35 cellular contexts compared by ENCODE assay signal in genomic region chr6:135304883-135305282, GRCh38.
"Had no signal": no experiment of that assay in that cellular context is flagged by ENCODE, and none has a peak within 500 bp of the region (broad histone marks: within the 10 kb centered on the region; RNA-seq: fewer than 3 reads in every experiment).

No MANE protein-coding gene starts in this region.

- H3K9me3 ChIP-seq: MG63 had no signal

- H3K4me3 ChIP-seq: MG63 had no signal

- H3K27me3 ChIP-seq: MG63 had no signal

- H3K36me3 ChIP-seq: MG63 had no signal

- DNase-seq: Karpas-422, Kasumi-1, MG63, MM.1S, MV-4-11, NCI-H1048, NCI-H1092, NCI-H1092 treated with DMSO at 0.1 percent for 48 hours, NCI-H1105 treated with DMSO at 0.1 percent for 48 hours, NCI-H1417, NCI-H1417 treated with DMSO at 0.1 percent for 48 hours, NCI-H1436, NCI-H1436 treated with DMSO at 0.1 percent for 48 hours, NCI-H146, NCI-H1694, NCI-H1694 treated with DMSO at 0.1 percent for 48 hours, NCI-H187, NCI-H187 treated with DMSO at 0.1 percent for 48 hours, NCI-H1930, NCI-H2029, NCI-H2029 treated with DMSO at 0.1 percent for 48 hours, NCI-H2081, NCI-H2081 treated with DMSO at 0.1 percent for 48 hours, NCI-H2107, NCI-H2171, NCI-H2171 treated with DMSO at 0.1 percent for 48 hours, NCI-H2227 treated with DMSO at 0.1 percent for 48 hours, NCI-H226, NCI-H345, NCI-H446, NCI-H446 treated with DMSO at 0.1 percent for 48 hours, NCI-H510A, NCI-H510A treated with DMSO at 0.1 percent for 48 hours, NCI-H524, NCI-H524 treated with DMSO at 0.1 percent for 48 hours had no signal
